In the genomic region with DNA sequence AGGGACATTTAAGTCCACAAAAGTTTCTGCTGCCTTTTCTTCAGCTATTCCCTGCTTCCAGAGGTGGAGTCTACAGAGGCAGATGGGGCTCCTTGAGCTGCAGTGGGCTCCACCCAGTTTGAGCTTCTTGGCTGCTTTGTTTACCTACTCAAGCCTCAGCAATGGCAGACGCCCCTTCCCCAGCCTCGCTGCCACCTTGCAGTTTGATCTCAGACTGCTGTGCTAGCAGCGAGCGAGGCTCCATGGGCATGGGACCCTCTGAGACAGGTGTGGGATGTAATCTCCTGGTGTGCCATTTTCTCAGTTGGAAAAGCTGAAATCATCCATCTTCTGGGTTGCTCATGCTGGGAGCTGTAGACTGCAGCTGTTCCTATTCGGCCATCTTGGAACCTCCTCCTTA, we compare ENCODE assay signal across 9 cellular contexts. TPM values are rescaled to one million over a fixed set of nuclear protein-coding genes. Genes with fewer than 3 reads are reported as not detected.
"Had no signal": no experiment of that assay in that cellular context is flagged by ENCODE, and none has a peak within 500 bp of the region (broad histone marks: within the 10 kb centered on the region; RNA-seq: fewer than 3 reads in every experiment).

No MANE protein-coding gene starts in this region.

RNA-seq across cellular contexts. Expression of gene PLSCR2, which starts 29.1 kb away (rescaled TPM):
- total RNA-seq: activated B cell treated with CpG ODN at 0.5 μM for 24 hours; activated CD4-positive, alpha-beta memory T cell treated with anti-CD3 and anti-CD28 coated beads for 36 hours; activated CD4-positive, alpha-beta memory T cell treated with anti-CD3 and anti-CD28 coated beads, Interleukin-2, amount 10 ng/mL, durations not matched to agents 7 days and 5 days; activated CD4-positive, alpha-beta T cell treated with anti-CD3 and anti-CD28 coated beads, Interleukin-2, amount 10 ng/mL, durations not matched to agents 24 days and 14 days; activated CD8-positive, alpha-beta memory T cell treated with anti-CD3 and anti-CD28 coated beads for 36 hours; activated CD8-positive, alpha-beta memory T cell treated with anti-CD3 and anti-CD28 coated beads, Interleukin-2, amount 10 ng/mL, durations not matched to agents 7 days and 5 days; activated CD8-positive, alpha-beta T cell treated with anti-CD3 and anti-CD28 coated beads for 36 hours; activated CD8-positive, alpha-beta T cell treated with anti-CD3 and anti-CD28 coated beads, Interleukin-2, amount 10 ng/mL, durations not matched to agents 7 days and 5 days; T-helper 17 cell had no signal
